In the genomic region with DNA sequence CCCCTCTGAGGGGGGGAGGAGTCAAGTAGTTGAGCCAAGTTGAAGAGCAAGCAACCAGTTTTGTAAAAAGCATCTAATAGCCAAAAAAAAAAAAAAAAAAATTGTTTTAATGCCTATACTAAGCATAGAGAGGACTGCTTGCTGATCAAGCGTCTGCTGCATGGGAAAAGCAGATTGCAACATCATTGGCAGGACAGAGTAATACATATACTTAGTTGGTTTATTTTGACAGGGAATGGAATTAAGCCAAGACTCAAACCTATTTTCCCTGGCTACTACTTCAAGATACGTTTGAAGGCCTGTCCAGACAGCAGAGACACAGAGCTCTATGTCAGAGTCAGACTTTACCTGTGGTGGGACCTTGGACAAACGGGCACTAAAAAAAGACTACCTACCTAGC, we compare ENCODE assay signal across 18 cellular contexts.
DNase-seq lines count a peak whose midpoint lies in the region; ATAC-seq and TF ChIP-seq lines count a peak whose summit lies in the region.
"Had no signal": no experiment of that assay in that cellular context is flagged by ENCODE, and none has a peak within 500 bp of the region (broad histone marks: within the 10 kb centered on the region; RNA-seq: fewer than 3 reads in every experiment).

No MANE protein-coding gene starts in this region.

- H3K27me3 ChIP-seq in GM23338 (ENCODE audit: insufficient read depth) (peaks cover 69% of the 10 kb centered on the region), Loucy (ENCODE audit: insufficient read depth, low read length, poor library complexity, severe bottlenecking) (no peaks in the 10 kb centered on the region), trophoblast cell (ENCODE audit: insufficient read depth, low read length) (peaks cover 42% of the 10 kb centered on the region)

- H3K4me1 ChIP-seq in GM23338 (ENCODE audit: insufficient read depth) (peaks cover 25% of the 10 kb centered on the region), Loucy (ENCODE audit: insufficient read depth, low read length, poor library complexity, severe bottlenecking) (peaks cover 34% of the 10 kb centered on the region), trophoblast cell (ENCODE audit: control insufficient read depth in 1 of 2, insufficient read depth in 2 of 2, low read length in 2 of 2) (peaks cover 16 to 21% of the 10 kb centered on the region in 2 experiments)
- H3K4me1 ChIP-seq: BE2C had no signal

- no peak overlapping the region for H4K12ac ChIP-seq in trophoblast cell (ENCODE audit: low read depth, low read length)

- H3K4me2 ChIP-seq in GM23338 (peak overlapping the region; percentile 99), Loucy (ENCODE audit: low read depth, low read length, poor library complexity, severe bottlenecking) (peak overlapping the region; percentile 98), trophoblast cell (ENCODE audit: low read length) (no peak overlapping the region)

- no peak overlapping the region for H3K27ac Mint-ChIP-seq in GM23338
- H3K27ac Mint-ChIP-seq: brain had no signal

- no peak overlapping the region for H2BK120ac ChIP-seq in trophoblast cell (ENCODE audit: insufficient read depth, low read length, poor library complexity)

- H3K4me3 ChIP-seq in GM23338: peak overlapping the region; percentile 84
- H3K4me3 ChIP-seq in Loucy (ENCODE audit: low read length, poor library complexity, severe bottlenecking): peak overlapping the region; percentile 82
- H3K4me3 ChIP-seq in fibroblast of villous mesenchyme (ENCODE audit: low read depth, low read length): no peak overlapping the region
- no peak overlapping the region for H3K4me3 ChIP-seq in trophoblast cell (ENCODE audit: low read depth, low read length)
- H3K4me3 ChIP-seq: GM23248 had no signal

- WGBS in trophoblast cell (ENCODE audit: extremely low coverage, insufficient coverage, insufficient read length): no CpG with 5 or more reads among the region's 3 CpGs

- H2AK5ac ChIP-seq in trophoblast cell (ENCODE audit: low read length): no peak overlapping the region

- H3K23ac ChIP-seq in trophoblast cell (ENCODE audit: low read length): no peak overlapping the region

- H3K27me3 Mint-ChIP-seq in GM23338 (ENCODE audit: insufficient read depth, low read depth, poor library complexity): peaks cover 54% of the 10 kb centered on the region
- H3K27me3 Mint-ChIP-seq: stimulated activated memory B cell treated with anti-CD40 and anti-IgM and Interleukin-4, amounts not matched to agents 10 μg/mL and 1 μg/mL and 100 μg/mL, for 72 hours had no signal

- H3K14ac ChIP-seq in trophoblast cell (ENCODE audit: low read length): no peak overlapping the region

- H3K79me1 ChIP-seq in trophoblast cell (ENCODE audit: low read length): no peaks in the 10 kb centered on the region

- H2BK12ac ChIP-seq in trophoblast cell (ENCODE audit: low read length): no peak overlapping the region

- peak overlapping the region; percentile 87; the same call in 1 of the 3 replicates for H3K4me3 Mint-ChIP-seq in GM23338

- no peak overlapping the region for H4K8ac ChIP-seq in trophoblast cell (ENCODE audit: low read depth, low read length)

- no peaks in the 10 kb centered on the region; the same call in 2 of the 3 replicates for H3K36me3 Mint-ChIP-seq in GM23338 (ENCODE audit: low read depth)
- H3K36me3 Mint-ChIP-seq: brain; stimulated activated memory B cell treated with anti-CD40 and anti-IgM and Interleukin-4, amounts not matched to agents 10 μg/mL and 1 μg/mL and 100 μg/mL, for 72 hours had no signal

- H3K9me3 ChIP-seq in Loucy (ENCODE audit: insufficient read depth, low read depth, low read length) (no peaks in the 10 kb centered on the region), trophoblast cell (ENCODE audit: insufficient read depth, low read depth, low read length) (no peaks in the 10 kb centered on the region)
- H3K9me3 ChIP-seq: BE2C, tibial nerve had no signal

- no peak for TF ChIP-seq CTCF in GM23338 (conservative IDR thresholded peaks at IDR 0.05; ENCODE audit: low read depth in 2 of 2)
- TF ChIP-seq CTCF in Loucy (conservative IDR thresholded peaks at IDR 0.05; ENCODE audit: low read length): no peak
- no peak for TF ChIP-seq CTCF in fibroblast of villous mesenchyme (IDR thresholded peaks at IDR 0.05; ENCODE audit: insufficient read depth, low read depth, low read length)

- no peak overlapping the region for H2BK5ac ChIP-seq in trophoblast cell (ENCODE audit: low read depth, low read length, poor library complexity)

- H3K9ac ChIP-seq in Loucy (ENCODE audit: low read depth, low read length, poor library complexity, severe bottlenecking) (no peak overlapping the region), trophoblast cell (ENCODE audit: low read length) (no peak overlapping the region)
- H3K9ac ChIP-seq: GM23248 had no signal

- H4K20me1 ChIP-seq in GM23338 (replicated peaks; ENCODE audit: insufficient read depth) (peaks cover 12% of the 10 kb centered on the region), Loucy (ENCODE audit: insufficient read depth, low read length, poor library complexity, severe bottlenecking) (no peaks in the 10 kb centered on the region)

- no peaks in the 10 kb centered on the region for H3K79me2 ChIP-seq in GM23338 (replicated peaks; ENCODE audit: insufficient read depth)
- H3K79me2 ChIP-seq in Loucy (ENCODE audit: insufficient read depth, low read length): no peaks in the 10 kb centered on the region
- no peaks in the 10 kb centered on the region for H3K79me2 ChIP-seq in trophoblast cell (ENCODE audit: control insufficient read depth, insufficient read depth, low read length, poor library complexity)

- no peaks in the 10 kb centered on the region for H3K36me3 ChIP-seq in GM23338 (ENCODE audit: insufficient read depth)
- no peaks in the 10 kb centered on the region for H3K36me3 ChIP-seq in Loucy (ENCODE audit: insufficient read depth, low read length)
- H3K36me3 ChIP-seq in trophoblast cell (ENCODE audit: control insufficient read depth in 1 of 2, insufficient read depth in 2 of 2, low read length in 2 of 2): no peaks in the 10 kb centered on the region
- H3K36me3 ChIP-seq: BE2C, tibial nerve had no signal

- H2AFZ ChIP-seq in GM23338 (no peak overlapping the region), Loucy (ENCODE audit: low read length) (no peak overlapping the region), trophoblast cell (ENCODE audit: insufficient read depth, low read length, poor library complexity) (no peak overlapping the region)
- H2AFZ ChIP-seq: GM23248 had no signal

- ATAC-seq in GM23338 (no peak), HG03135 (IDR thresholded peaks at IDR 0.05; ENCODE audit: unreplicated experiment) (no peak)
- ATAC-seq: stimulated activated memory B cell treated with anti-CD40 and anti-IgM and Interleukin-4, amounts not matched to agents 10 μg/mL and 1 μg/mL and 100 μg/mL, for 72 hours had no signal

- no peak overlapping the region for H4K91ac ChIP-seq in trophoblast cell (ENCODE audit: low read depth, low read length)

- H3K27ac ChIP-seq in GM23338 (ENCODE audit: low read depth) (no peak overlapping the region), trophoblast cell (ENCODE audit: low read depth, low read length) (no peak overlapping the region)
- H3K27ac ChIP-seq: GM23248, tibial nerve had no signal

- H3K18ac ChIP-seq in trophoblast cell (ENCODE audit: low read length): no peak overlapping the region

- H3K9me2 ChIP-seq in GM23338 (ENCODE audit: insufficient read depth): no peaks in the 10 kb centered on the region
- no peaks in the 10 kb centered on the region for H3K9me2 ChIP-seq in Loucy (replicated peaks; ENCODE audit: low read depth, low read length)

- H3F3A ChIP-seq in GM23338 (replicated peaks; ENCODE audit: low read depth): peaks cover 9% of the 10 kb centered on the region
- H3F3A ChIP-seq in Loucy (ENCODE audit: low read depth): peaks cover 9% of the 10 kb centered on the region

- H3K4ac ChIP-seq in trophoblast cell (ENCODE audit: low read depth, low read length): no peak overlapping the region

- H3K4me1 Mint-ChIP-seq in GM23338: peaks cover 22% of the 10 kb centered on the region

- DNase-seq in GM23338 (ENCODE audit: low spot score) (no peak), amniotic epithelial cell (ENCODE audit: low read depth) (peak; percentile 90), fibroblast of villous mesenchyme (ENCODE audit: low read depth) (peak; percentile 52), trophoblast cell (no peak), SK-N-DZ (ENCODE audit: low spot score) (no peak), DMS153 (lab: John Stamatoyannopoulos, UW) (no peak)
- DNase-seq: activated CD4-positive, CD25-positive, alpha-beta regulatory T cell treated with anti-CD3 and anti-CD28 coated beads, Interleukin-2, amount 50 U/mL, for 72 hours; BE2C; dermis blood vessel endothelial cell; GM23248; kidney glomerular epithelial cell; NCI-H187; NCI-H446 treated with DMSO at 0.1 percent for 48 hours had no signal

- H3K9me3 Mint-ChIP-seq in GM23338: no peaks in the 10 kb centered on the region
- H3K9me3 Mint-ChIP-seq: stimulated activated memory B cell treated with anti-CD40 and anti-IgM and Interleukin-4, amounts not matched to agents 10 μg/mL and 1 μg/mL and 100 μg/mL, for 72 hours had no signal

TF ChIP-seq in GM23338, 12 proteins besides CTCF, POLR2A, EP300 and RAD21 (continues in another document):
- TF ChIP-seq EZH2phosphoT487 (IDR thresholded peaks at IDR 0.05; ENCODE audit: unreplicated experiment) (no peak), EZH2 (IDR thresholded peaks at IDR 0.05; ENCODE audit: low read depth, unreplicated experiment) (no peak)

Comparison
In these comparisons a context has a peak if more than half of its experiments do, and no peak if none do; other contexts are left out.
1. DNase-seq: peak in amniotic epithelial cell (single experiment) and fibroblast of villous mesenchyme (single experiment); none in GM23338 (single experiment), trophoblast cell (0 of 2), SK-N-DZ (single experiment) and DMS153 (single experiment).
2. H3K4me3 ChIP-seq: peak in GM23338 (single experiment) and Loucy (single experiment); none in fibroblast of villous mesenchyme (single experiment) and trophoblast cell (single experiment).